Comparison of ENCODE assay signal across 14 cellular contexts in the genomic region with DNA sequence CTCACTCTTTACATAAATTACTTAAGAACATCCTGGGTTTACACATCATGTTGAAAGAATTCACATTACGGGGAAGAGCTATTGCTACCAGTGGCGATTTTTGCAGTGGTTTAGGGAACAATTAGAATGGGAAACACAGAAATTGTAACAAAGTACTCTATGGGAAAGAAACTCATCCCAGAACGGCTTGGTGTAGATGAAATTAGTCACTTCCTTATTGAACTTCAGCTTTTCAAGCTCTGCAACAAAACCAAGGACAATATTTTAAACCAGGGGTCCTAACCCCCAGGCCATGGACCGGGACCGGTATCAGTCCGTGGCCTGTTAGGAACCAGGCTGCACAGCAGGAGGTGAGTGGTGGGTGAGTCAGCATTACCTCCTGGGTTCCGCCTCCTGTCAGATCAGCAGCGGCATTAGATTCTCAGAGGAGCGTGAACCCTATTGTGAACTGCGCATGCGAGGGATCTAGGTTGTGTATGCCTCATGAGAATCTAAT. TPM values are rescaled to one million over a fixed set of nuclear protein-coding genes. Genes with fewer than 3 reads are reported as not detected.
DNase-seq lines count a peak whose midpoint lies in the region; ATAC-seq and TF ChIP-seq lines count a peak whose summit lies in the region.
"Had no signal": no experiment of that assay in that cellular context is flagged by ENCODE, and none has a peak within 500 bp of the region (broad histone marks: within the 10 kb centered on the region; RNA-seq: fewer than 3 reads in every experiment).

No MANE protein-coding gene starts in this region.

- intact Hi-C loops in posterior vena cava (cut with DNase I) = no loop called here

- peak; percentile 86 for DNase-seq in Daoy (ENCODE audit: low read depth)
- DNase-seq in M059J (ENCODE audit: low read depth) = peak; percentile 86
- DNase-seq in WTC11 (ENCODE audit: low spot score) = peak; percentile 25
- peak; percentile 26 for DNase-seq in iris pigment epithelial cell (ENCODE audit: low read depth)
- no peak for DNase-seq in posterior vena cava (ENCODE audit: low spot score)
- DNase-seq in C1 segment of cervical spinal cord (lab: John Stamatoyannopoulos, UW) = no peak
- no peak for DNase-seq in dedifferentiated amniotic fluid mesenchymal stem cell (ENCODE audit: extremely low spot score)
- DNase-seq: activated gamma-delta T cell; DMS153; foreskin fibroblast; mucosa of descending colon; NCI-H2081 treated with DMSO at 0.1 percent for 48 hours; NK-92 treated with Interleukin-12 subunit alpha and Interleukin-12 subunit beta, amount 100 ng/mL, for 24 hours had no signal

- CTCF ChIA-PET in WTC11 (lab: Charles Lee) = no interaction called here

- H3K4me1 Mint-ChIP-seq in WTC11 = peaks cover 13% of the 10 kb centered on the region

- POLR2A ChIA-PET in WTC11 (lab: Charles Lee) = no interaction called here

- H3K9me3 Mint-ChIP-seq in WTC11 = peaks cover 21% of the 10 kb centered on the region

- no peak overlapping the region for H3K4me3 Mint-ChIP-seq in WTC11

- H3K36me3 Mint-ChIP-seq in WTC11 = peaks cover 8% of the 10 kb centered on the region

- ATAC-seq in WTC11 (no peak), HG03469 (IDR thresholded peaks at IDR 0.05; ENCODE audit: unreplicated experiment) (no peak)
- ATAC-seq: mucosa of descending colon had no signal

- no peaks in the 10 kb centered on the region; the same call in 1 of the 2 replicates for H3K27me3 Mint-ChIP-seq in WTC11 (ENCODE audit: low read depth)

- no peak for TF ChIP-seq CTCF in WTC11 (IDR thresholded peaks at IDR 0.05)

- no peak overlapping the region for H3K27ac Mint-ChIP-seq in WTC11

TF ChIP-seq in WTC11, 78 proteins besides CTCF, POLR2A, EP300 and RAD21 (continues in another document):
- TF ChIP-seq, protein P1, sequence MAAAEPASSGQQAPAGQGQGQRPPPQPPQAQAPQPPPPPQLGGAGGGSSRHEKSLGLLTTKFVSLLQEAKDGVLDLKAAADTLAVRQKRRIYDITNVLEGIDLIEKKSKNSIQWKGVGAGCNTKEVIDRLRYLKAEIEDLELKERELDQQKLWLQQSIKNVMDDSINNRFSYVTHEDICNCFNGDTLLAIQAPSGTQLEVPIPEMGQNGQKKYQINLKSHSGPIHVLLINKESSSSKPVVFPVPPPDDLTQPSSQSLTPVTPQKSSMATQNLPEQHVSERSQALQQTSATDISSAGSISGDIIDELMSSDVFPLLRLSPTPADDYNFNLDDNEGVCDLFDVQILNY (CRISPR knock-in tag; IDR thresholded peaks at IDR 0.05) = no peak
- TF ChIP-seq, protein P2, sequence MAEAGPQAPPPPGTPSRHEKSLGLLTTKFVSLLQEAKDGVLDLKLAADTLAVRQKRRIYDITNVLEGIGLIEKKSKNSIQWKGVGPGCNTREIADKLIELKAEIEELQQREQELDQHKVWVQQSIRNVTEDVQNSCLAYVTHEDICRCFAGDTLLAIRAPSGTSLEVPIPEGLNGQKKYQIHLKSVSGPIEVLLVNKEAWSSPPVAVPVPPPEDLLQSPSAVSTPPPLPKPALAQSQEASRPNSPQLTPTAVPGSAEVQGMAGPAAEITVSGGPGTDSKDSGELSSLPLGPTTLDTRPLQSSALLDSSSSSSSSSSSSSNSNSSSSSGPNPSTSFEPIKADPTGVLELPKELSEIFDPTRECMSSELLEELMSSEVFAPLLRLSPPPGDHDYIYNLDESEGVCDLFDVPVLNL (CRISPR knock-in tag; IDR thresholded peaks at IDR 0.05; ENCODE audit: borderline replicate concordance, low read depth) = no peak
- TF ChIP-seq, protein P3, sequence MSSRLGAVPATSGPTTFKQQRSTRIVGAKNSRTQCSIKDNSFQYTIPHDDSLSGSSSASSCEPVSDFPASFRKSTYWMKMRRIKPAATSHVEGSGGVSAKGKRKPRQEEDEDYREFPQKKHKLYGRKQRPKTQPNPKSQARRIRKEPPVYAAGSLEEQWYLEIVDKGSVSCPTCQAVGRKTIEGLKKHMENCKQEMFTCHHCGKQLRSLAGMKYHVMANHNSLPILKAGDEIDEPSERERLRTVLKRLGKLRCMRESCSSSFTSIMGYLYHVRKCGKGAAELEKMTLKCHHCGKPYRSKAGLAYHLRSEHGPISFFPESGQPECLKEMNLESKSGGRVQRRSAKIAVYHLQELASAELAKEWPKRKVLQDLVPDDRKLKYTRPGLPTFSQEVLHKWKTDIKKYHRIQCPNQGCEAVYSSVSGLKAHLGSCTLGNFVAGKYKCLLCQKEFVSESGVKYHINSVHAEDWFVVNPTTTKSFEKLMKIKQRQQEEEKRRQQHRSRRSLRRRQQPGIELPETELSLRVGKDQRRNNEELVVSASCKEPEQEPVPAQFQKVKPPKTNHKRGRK (CRISPR knock-in tag; IDR thresholded peaks at IDR 0.05; ENCODE audit: borderline replicate concordance) = no peak
- no peak for TF ChIP-seq ZNF263 (CRISPR knock-in tag; IDR thresholded peaks at IDR 0.05; ENCODE audit: low read depth)
- no peak for TF ChIP-seq TP53 (CRISPR knock-in tag; IDR thresholded peaks at IDR 0.05)
- TF ChIP-seq FOXP1 (CRISPR knock-in tag; IDR thresholded peaks at IDR 0.05; ENCODE audit: borderline replicate concordance) = no peak
- TF ChIP-seq, protein P4, sequence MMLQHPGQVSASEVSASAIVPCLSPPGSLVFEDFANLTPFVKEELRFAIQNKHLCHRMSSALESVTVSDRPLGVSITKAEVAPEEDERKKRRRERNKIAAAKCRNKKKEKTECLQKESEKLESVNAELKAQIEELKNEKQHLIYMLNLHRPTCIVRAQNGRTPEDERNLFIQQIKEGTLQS (CRISPR knock-in tag; conservative IDR thresholded peaks at IDR 0.05) = no peak
- TF ChIP-seq OVOL2 (CRISPR knock-in tag; IDR thresholded peaks at IDR 0.05; ENCODE audit: borderline replicate concordance) = no peak
- no peak for TF ChIP-seq ZNF121 (CRISPR knock-in tag; IDR thresholded peaks at IDR 0.05)
- TF ChIP-seq, protein P5, sequence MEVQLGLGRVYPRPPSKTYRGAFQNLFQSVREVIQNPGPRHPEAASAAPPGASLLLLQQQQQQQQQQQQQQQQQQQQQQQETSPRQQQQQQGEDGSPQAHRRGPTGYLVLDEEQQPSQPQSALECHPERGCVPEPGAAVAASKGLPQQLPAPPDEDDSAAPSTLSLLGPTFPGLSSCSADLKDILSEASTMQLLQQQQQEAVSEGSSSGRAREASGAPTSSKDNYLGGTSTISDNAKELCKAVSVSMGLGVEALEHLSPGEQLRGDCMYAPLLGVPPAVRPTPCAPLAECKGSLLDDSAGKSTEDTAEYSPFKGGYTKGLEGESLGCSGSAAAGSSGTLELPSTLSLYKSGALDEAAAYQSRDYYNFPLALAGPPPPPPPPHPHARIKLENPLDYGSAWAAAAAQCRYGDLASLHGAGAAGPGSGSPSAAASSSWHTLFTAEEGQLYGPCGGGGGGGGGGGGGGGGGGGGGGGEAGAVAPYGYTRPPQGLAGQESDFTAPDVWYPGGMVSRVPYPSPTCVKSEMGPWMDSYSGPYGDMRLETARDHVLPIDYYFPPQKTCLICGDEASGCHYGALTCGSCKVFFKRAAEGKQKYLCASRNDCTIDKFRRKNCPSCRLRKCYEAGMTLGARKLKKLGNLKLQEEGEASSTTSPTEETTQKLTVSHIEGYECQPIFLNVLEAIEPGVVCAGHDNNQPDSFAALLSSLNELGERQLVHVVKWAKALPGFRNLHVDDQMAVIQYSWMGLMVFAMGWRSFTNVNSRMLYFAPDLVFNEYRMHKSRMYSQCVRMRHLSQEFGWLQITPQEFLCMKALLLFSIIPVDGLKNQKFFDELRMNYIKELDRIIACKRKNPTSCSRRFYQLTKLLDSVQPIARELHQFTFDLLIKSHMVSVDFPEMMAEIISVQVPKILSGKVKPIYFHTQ (CRISPR knock-in tag; IDR thresholded peaks at IDR 0.05) = no peak
- TF ChIP-seq, protein P6, sequence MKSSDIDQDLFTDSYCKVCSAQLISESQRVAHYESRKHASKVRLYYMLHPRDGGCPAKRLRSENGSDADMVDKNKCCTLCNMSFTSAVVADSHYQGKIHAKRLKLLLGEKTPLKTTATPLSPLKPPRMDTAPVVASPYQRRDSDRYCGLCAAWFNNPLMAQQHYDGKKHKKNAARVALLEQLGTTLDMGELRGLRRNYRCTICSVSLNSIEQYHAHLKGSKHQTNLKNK (CRISPR knock-in tag; IDR thresholded peaks at IDR 0.05) = no peak
- TF ChIP-seq, protein P7, sequence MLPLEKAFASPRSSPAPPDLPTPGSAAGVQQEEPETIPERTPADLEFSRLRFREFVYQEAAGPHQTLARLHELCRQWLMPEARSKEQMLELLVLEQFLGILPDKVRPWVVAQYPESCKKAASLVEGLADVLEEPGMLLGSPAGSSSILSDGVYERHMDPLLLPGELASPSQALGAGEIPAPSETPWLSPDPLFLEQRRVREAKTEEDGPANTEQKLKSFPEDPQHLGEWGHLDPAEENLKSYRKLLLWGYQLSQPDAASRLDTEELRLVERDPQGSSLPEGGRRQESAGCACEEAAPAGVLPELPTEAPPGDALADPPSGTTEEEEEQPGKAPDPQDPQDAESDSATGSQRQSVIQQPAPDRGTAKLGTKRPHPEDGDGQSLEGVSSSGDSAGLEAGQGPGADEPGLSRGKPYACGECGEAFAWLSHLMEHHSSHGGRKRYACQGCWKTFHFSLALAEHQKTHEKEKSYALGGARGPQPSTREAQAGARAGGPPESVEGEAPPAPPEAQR (CRISPR knock-in tag; IDR thresholded peaks at IDR 0.05) = no peak
- no peak for TF ChIP-seq ESRRA (CRISPR knock-in tag; IDR thresholded peaks at IDR 0.05; ENCODE audit: borderline replicate concordance)

RNA-seq across cellular contexts. Expression of a gene that starts 32.3 kb away (rescaled TPM):
- total RNA-seq in Daoy (2014; rRNA removed; shearing (Covaris generic)) = 4.2 and 5.1 TPM in 2 replicates
- total RNA-seq in M059J (2014; rRNA removed; shearing (Covaris generic)) = 9.7 and 12.5 TPM in 2 replicates
- 4.4 to 6.7 TPM (median 6.3 TPM) in 3 replicates for total RNA-seq in WTC11 (2021)
- 10 to 100 TPM in 1 of 2 donors, 1 to 10 TPM in 1; 10.0 to 11.3 TPM for total RNA-seq in posterior vena cava

Comparison
In these comparisons a context has a peak if more than half of its experiments do, and no peak if none do; other contexts are left out.
1. DNase-seq: peak in Daoy (single experiment), M059J (single experiment), WTC11 (single experiment) and iris pigment epithelial cell (single experiment); none in posterior vena cava (single experiment), C1 segment of cervical spinal cord (0 of 14) and dedifferentiated amniotic fluid mesenchymal stem cell (single experiment).